Comparison of ENCODE assay signal across 9 cellular contexts in the genomic region with DNA sequence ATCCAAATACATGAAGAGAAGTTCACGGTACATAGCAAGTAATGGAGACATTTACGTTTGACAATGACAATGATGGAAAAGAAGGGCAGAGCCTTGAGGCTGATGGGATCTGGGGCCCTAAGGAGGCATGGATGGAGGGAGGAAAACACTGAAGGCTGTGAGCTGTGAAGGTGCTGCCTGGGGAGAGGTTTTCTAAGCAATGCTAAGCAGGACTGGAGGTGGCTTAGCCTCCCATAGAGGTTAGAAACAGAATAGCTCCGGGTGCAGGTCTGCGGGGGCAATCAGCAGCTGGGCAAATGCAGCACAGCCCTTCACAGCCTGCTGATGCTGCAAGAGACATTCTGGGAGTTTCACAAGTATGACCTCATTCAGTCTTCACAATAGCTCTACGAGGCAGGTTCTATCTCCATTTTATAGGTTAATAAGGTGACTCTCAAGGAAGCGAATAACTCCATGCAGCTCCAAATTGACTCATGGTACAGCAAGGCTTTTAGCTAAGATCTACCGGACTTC.
"Had no signal": no experiment of that assay in that cellular context is flagged by ENCODE, and none has a peak within 500 bp of the region (broad histone marks: within the 10 kb centered on the region; RNA-seq: fewer than 3 reads in every experiment).

No MANE protein-coding gene starts in this region.

- H3K9me3 ChIP-seq: HAP-1 had no signal

- H3K9ac ChIP-seq: GM23248 had no signal

- H2AFZ ChIP-seq: GM23248 had no signal

- H3K4me1 ChIP-seq: HAP-1 had no signal

- FAIRE-seq: HTR-8/SVneo, K562 had no signal

- H3K27ac ChIP-seq: GM23248 had no signal

- H3K27ac Mint-ChIP-seq: HFFc6 had no signal

- DNase-seq: GM23248, GOT3, H7, HFFc6, IMR-90 had no signal

- H3K4me3 Mint-ChIP-seq: HFFc6 had no signal

- ATAC-seq: HCT116, K562 had no signal

- H3K4me3 ChIP-seq: GM23248, HAP-1, K562 had no signal

- H3K36me3 ChIP-seq: HAP-1 had no signal
